Comparison of ENCODE assay signal across 21 cellular contexts in the genomic region with DNA sequence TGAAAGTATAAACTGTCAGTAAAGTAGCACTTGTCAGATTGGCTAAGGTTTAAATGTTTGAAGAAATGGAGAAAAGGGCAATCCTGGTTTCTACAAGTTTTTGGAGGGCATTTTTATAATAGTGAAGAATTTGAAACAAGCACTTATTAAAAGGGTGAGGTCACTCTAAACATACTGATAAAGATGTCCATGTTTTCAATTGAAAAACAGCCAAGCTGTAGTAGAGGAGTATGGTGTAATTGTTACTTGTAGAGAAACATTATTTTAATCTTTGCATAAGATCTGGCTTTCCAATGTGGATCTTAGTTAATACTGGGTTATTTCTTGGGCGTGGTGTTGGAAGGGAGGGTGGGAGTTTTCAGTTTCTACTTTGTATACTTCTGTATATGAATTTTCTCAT. TPM values are rescaled to one million over a fixed set of nuclear protein-coding genes. Genes with fewer than 3 reads are reported as not detected.
DNase-seq lines count a peak whose midpoint lies in the region; ATAC-seq and TF ChIP-seq lines count a peak whose summit lies in the region.
"Had no signal": no experiment of that assay in that cellular context is flagged by ENCODE, and none has a peak within 500 bp of the region (broad histone marks: within the 10 kb centered on the region; RNA-seq: fewer than 3 reads in every experiment).

No MANE protein-coding gene starts in this region.

- H3K36me3 Mint-ChIP-seq in activated CD8-positive, alpha-beta memory T cell treated with anti-CD3 and anti-CD28 coated beads, Interleukin-2, amount 10 ng/mL, durations not matched to agents 7 days and 5 days, result peaks cover 61% of the 10 kb centered on the region
- H3K36me3 Mint-ChIP-seq in T-helper 17 cell (ENCODE audit: low read depth) (peaks cover 17% of the 10 kb centered on the region), endothelial cell (ENCODE audit: low read depth, unreplicated experiment) (peaks cover 58% of the 10 kb centered on the region)

- H3K27ac Mint-ChIP-seq in activated CD8-positive, alpha-beta memory T cell treated with anti-CD3 and anti-CD28 coated beads, Interleukin-2, amount 10 ng/mL, durations not matched to agents 7 days and 5 days, result peak overlapping the region; percentile 27
- H3K27ac Mint-ChIP-seq in T-helper 17 cell (peak overlapping the region; percentile 82), endothelial cell (ENCODE audit: unreplicated experiment) (no peak overlapping the region)

- H3K27me3 Mint-ChIP-seq in activated CD8-positive, alpha-beta memory T cell treated with anti-CD3 and anti-CD28 coated beads, Interleukin-2, amount 10 ng/mL, durations not matched to agents 7 days and 5 days, result no peaks in the 10 kb centered on the region
- H3K27me3 Mint-ChIP-seq in T-helper 17 cell (no peaks in the 10 kb centered on the region), endothelial cell (ENCODE audit: unreplicated experiment) (no peaks in the 10 kb centered on the region)
- H3K27me3 Mint-ChIP-seq: CD4-positive, CD25-positive, alpha-beta regulatory T cell; IgD-negative memory B cell had no signal

- CTCF ChIA-PET in activated CD8-positive, alpha-beta memory T cell treated with anti-CD3 and anti-CD28 coated beads, Interleukin-2, amount 10 ng/mL, durations not matched to agents 7 days and 5 days (lab: Charles Lee), result interaction anchor here (2.9 kb wide), 1 partner anchor 14 kb away, joined by 10 read pairs; no protein-coding TSS in a partner anchor

- no peak for DNase-seq in activated CD8-positive, alpha-beta memory T cell treated with anti-CD3 and anti-CD28 coated beads, Interleukin-2, amount 10 ng/mL, durations not matched to agents 7 days and 5 days
- DNase-seq in activated CD8-positive, alpha-beta memory T cell treated with anti-CD3 and anti-CD28 coated beads for 24 hours, result no peak
- DNase-seq in T-helper 17 cell, result no peak
- DNase-seq in endothelial cell (ENCODE audit: low spot score), result no peak
- no peak for DNase-seq in foreskin fibroblast
- no peak for DNase-seq in activated effector memory CD4-positive, alpha-beta T cell treated with Interleukin-2 at 50 U/mL for 16 hours
- DNase-seq: CD4-positive, CD25-positive, alpha-beta regulatory T cell; COR-L47; DMS53; GOT3; HCEC 1CT; MM.1S; NCI-H2029; NCI-H446 treated with DMSO at 0.1 percent for 48 hours; NCI-H526 treated with DMSO at 0.1 percent for 48 hours; Right ventricle myocardium superior; RPMI8226 had no signal

- H3K9me3 Mint-ChIP-seq in activated CD8-positive, alpha-beta memory T cell treated with anti-CD3 and anti-CD28 coated beads, Interleukin-2, amount 10 ng/mL, durations not matched to agents 7 days and 5 days (ENCODE audit: low read depth), result no peaks in the 10 kb centered on the region
- no peaks in the 10 kb centered on the region for H3K9me3 Mint-ChIP-seq in endothelial cell (ENCODE audit: unreplicated experiment)
- H3K9me3 Mint-ChIP-seq: IgD-negative memory B cell had no signal

- no peak overlapping the region for H3K4me3 ChIP-seq in foreskin fibroblast (ENCODE audit: low read depth in 1 of 2, low read length in 2 of 2)
- H3K4me3 ChIP-seq: BLaER1, SJSA1 had no signal

- no peak overlapping the region for H3K4me3 Mint-ChIP-seq in activated CD8-positive, alpha-beta memory T cell treated with anti-CD3 and anti-CD28 coated beads, Interleukin-2, amount 10 ng/mL, durations not matched to agents 7 days and 5 days
- H3K4me3 Mint-ChIP-seq in T-helper 17 cell (no peak overlapping the region), endothelial cell (ENCODE audit: unreplicated experiment) (peak overlapping the region; percentile 32)
- H3K4me3 Mint-ChIP-seq: IgD-negative memory B cell had no signal

- no peak for ATAC-seq in activated CD8-positive, alpha-beta memory T cell treated with anti-CD3 and anti-CD28 coated beads, Interleukin-2, amount 10 ng/mL, durations not matched to agents 7 days and 5 days
- ATAC-seq in T-helper 17 cell (no peak), esophagus mucosa (no peak)

- TF ChIP-seq CTCF in endothelial cell (IDR thresholded peaks at IDR 0.05; ENCODE audit: unreplicated experiment) (no peak), foreskin fibroblast (IDR thresholded peaks at IDR 0.05; ENCODE audit: low read depth, low read length) (no peak)

- peaks cover 7% of the 10 kb centered on the region for H3K4me1 Mint-ChIP-seq in activated CD8-positive, alpha-beta memory T cell treated with anti-CD3 and anti-CD28 coated beads, Interleukin-2, amount 10 ng/mL, durations not matched to agents 7 days and 5 days
- H3K4me1 Mint-ChIP-seq in T-helper 17 cell (peaks cover 17% of the 10 kb centered on the region), endothelial cell (ENCODE audit: unreplicated experiment) (no peaks in the 10 kb centered on the region)

- no peaks in the 10 kb centered on the region for H3K9me3 ChIP-seq in T-helper 17 cell (ENCODE audit: control insufficient read depth, low read length, poor library complexity, severe bottlenecking)
- H3K9me3 ChIP-seq: BLaER1, SJSA1 had no signal

RNA-seq across cellular contexts. Expression of a gene that starts 22.7 kb away (rescaled TPM):
- 100 to 1,000 TPM; 235 to 275 TPM for total RNA-seq in activated CD8-positive, alpha-beta memory T cell treated with anti-CD3 and anti-CD28 coated beads, Interleukin-2, amount 10 ng/mL, durations not matched to agents 7 days and 5 days
- total RNA-seq in T-helper 17 cell (100 to 1,000 TPM; 373 to 376 TPM), endothelial cell (ENCODE audit: unreplicated experiment) (347 TPM), esophagus mucosa (128 TPM)

RNA-seq across cellular contexts. Expression of a gene that starts 49.4 kb away (rescaled TPM):
- 10 to 100 TPM; 33.9 to 48.1 TPM for total RNA-seq in activated CD8-positive, alpha-beta memory T cell treated with anti-CD3 and anti-CD28 coated beads, Interleukin-2, amount 10 ng/mL, durations not matched to agents 7 days and 5 days
- 100 to 1,000 TPM; 109 to 116 TPM for total RNA-seq in T-helper 17 cell
- 10.0 TPM for total RNA-seq in endothelial cell (ENCODE audit: unreplicated experiment)
- total RNA-seq in esophagus mucosa, result 56.4 TPM
